ENCODE assay signal across 12 cellular contexts in the genomic region with DNA sequence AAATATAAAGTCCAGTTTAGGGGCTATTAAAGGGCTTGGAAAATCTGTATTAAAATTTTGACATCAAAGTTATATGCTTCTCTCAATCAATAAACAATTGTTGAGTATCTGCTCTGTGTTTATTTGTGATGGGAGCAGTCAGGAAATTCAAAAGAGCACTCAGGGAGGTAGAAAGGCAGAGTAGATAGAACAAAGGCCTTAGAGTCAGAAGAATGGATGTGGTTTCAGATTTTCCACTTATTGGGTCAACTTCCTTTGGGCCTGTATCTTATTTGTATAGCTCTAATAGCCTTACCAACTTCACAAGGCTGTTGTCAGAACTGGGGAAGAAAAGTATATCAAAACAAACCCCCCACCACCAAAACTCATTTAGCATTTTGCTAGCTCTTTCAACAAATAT.
"Had no signal": no experiment of that assay in that cellular context is flagged by ENCODE, and none has a peak within 500 bp of the region (broad histone marks: within the 10 kb centered on the region; RNA-seq: fewer than 3 reads in every experiment).

No MANE protein-coding gene starts in this region.

- ATAC-seq: gastroesophageal sphincter, left lung had no signal

- H3K36me3 Mint-ChIP-seq: activated naive CD8-positive, alpha-beta T cell; memory B cell had no signal

- H3K27ac ChIP-seq: esophagus squamous epithelium, gastroesophageal sphincter, left lung had no signal

- H3K9me3 ChIP-seq: esophagus squamous epithelium, gastroesophageal sphincter, left lung had no signal

- H3K9me3 Mint-ChIP-seq: memory B cell; nephron progenitor cell; T-helper 2 cell treated with Interferon-gamma antibody and Interleukin-4, amounts not matched to agents 5 μg/mL and 100 μg/mL, for 36 hours had no signal

- FAIRE-seq: bronchial epithelial cell, endometrium, urothelium cell line had no signal

- H3K27ac Mint-ChIP-seq: activated naive CD8-positive, alpha-beta T cell; memory B cell; T-helper 2 cell treated with Interferon-gamma antibody and Interleukin-4, amounts not matched to agents 5 μg/mL and 100 μg/mL, for 36 hours had no signal

- H3K4me3 ChIP-seq: esophagus squamous epithelium, gastroesophageal sphincter, left lung had no signal

- H3K4me3 Mint-ChIP-seq: activated naive CD8-positive, alpha-beta T cell; memory B cell; nephron progenitor cell; T-helper 2 cell treated with Interferon-gamma antibody and Interleukin-4, amounts not matched to agents 5 μg/mL and 100 μg/mL, for 36 hours had no signal

- H3K27me3 Mint-ChIP-seq: activated naive CD8-positive, alpha-beta T cell; memory B cell had no signal

- DNase-seq: activated effector memory CD4-positive, alpha-beta T cell treated with anti-CD3 and anti-CD28 coated beads, Interleukin-2, amount 50 U/mL, for 16 hours; amygdala; esophagus squamous epithelium; left lung; nephron progenitor cell had no signal

- H3K4me1 ChIP-seq: esophagus squamous epithelium, gastroesophageal sphincter had no signal

- H3K36me3 ChIP-seq: esophagus squamous epithelium, gastroesophageal sphincter, left lung had no signal

- H3K27me3 ChIP-seq: esophagus squamous epithelium, gastroesophageal sphincter, left lung had no signal
